ENCODE assay signal across 1 cellular context in genomic region chr5:7874639-7875038, GRCh38.
TF ChIP-seq lines count a peak whose summit lies in the region.

No MANE protein-coding gene starts in this region.

TF ChIP-seq in GM12878, 131 proteins besides CTCF, POLR2A, EP300 and RAD21:
- peak; percentile 74 for TF ChIP-seq ZBTB40 (IDR thresholded peaks at IDR 0.05; ENCODE audit: borderline replicate concordance)
- TF ChIP-seq JUND (IDR thresholded peaks at IDR 0.05; ENCODE audit: low read depth, low read length), result no peak
